1 cellular context compared by ENCODE assay signal in the genomic region with DNA sequence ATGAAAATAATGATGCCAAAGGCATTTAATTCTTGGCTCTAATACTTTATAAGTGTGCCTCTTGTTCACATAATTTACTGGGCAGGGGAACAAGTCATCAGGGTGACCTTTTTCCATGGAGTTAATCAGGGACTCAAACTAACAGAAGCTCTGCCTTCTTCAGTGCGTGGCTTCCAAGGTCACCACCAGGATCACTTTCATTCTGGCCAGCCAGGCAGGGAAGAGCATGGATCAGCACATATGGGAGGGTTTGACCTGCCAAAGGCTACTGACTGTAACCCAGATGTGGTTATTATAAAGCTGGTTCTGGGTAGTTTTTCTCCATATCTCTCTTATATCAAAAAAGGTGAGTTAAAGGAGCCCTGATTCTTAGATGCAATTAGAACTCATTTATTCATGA.
TF ChIP-seq lines count a peak whose summit lies in the region.

No MANE protein-coding gene starts in this region.

TF ChIP-seq in HepG2, 621 proteins besides CTCF, POLR2A, EP300 and RAD21 (continued from another document and continues in another):
- TF ChIP-seq FOXO1 (CRISPR knock-in tag; IDR thresholded peaks at IDR 0.05) (no peak), ELF4 (CRISPR knock-in tag; IDR thresholded peaks at IDR 0.05; ENCODE audit: borderline replicate concordance) (no peak), ZNF775 (CRISPR knock-in tag; IDR thresholded peaks at IDR 0.05; ENCODE audit: borderline replicate concordance) (no peak), MAFF (IDR thresholded peaks at IDR 0.05; ENCODE audit: low read depth, low read length) (0 out of 2 replicates have a peak, but pooled peaks have one; percentile 9), ZNF713 (CRISPR knock-in tag; IDR thresholded peaks at IDR 0.05) (no peak), SAP130 (CRISPR knock-in tag; IDR thresholded peaks at IDR 0.05; ENCODE audit: low read depth) (peak; percentile 55; the same call in 1 of the 2 replicates), POGZ (CRISPR knock-in tag; IDR thresholded peaks at IDR 0.05) (peak; percentile 46; the same call in 1 of the 2 replicates), FOXA1 (IDR thresholded peaks at IDR 0.05) (no peak), FOXA1 (CRISPR knock-in tag; IDR thresholded peaks at IDR 0.05) (no peak), ZMYM4 (CRISPR knock-in tag; IDR thresholded peaks at IDR 0.05) (peak; percentile 67), ZBTB8A (CRISPR knock-in tag; IDR thresholded peaks at IDR 0.05; ENCODE audit: borderline replicate concordance, low read depth) (no peak), ZNF724P (CRISPR knock-in tag; IDR thresholded peaks at IDR 0.05; ENCODE audit: borderline replicate concordance) (no peak), GATAD1 (CRISPR knock-in tag; IDR thresholded peaks at IDR 0.05) (no peak), ZNF12 (CRISPR knock-in tag; IDR thresholded peaks at IDR 0.05) (no peak), SOX13 (IDR thresholded peaks at IDR 0.05) (no peak), SOX13 (CRISPR knock-in tag; conservative IDR thresholded peaks at IDR 0.05 in 1 of 2, IDR thresholded peaks at IDR 0.05 in 1 of 2) (0 out of 4 replicates have a peak, but pooled peaks of 1 of the 2 experiments have one; percentile 9), ZZZ3 (CRISPR knock-in tag; IDR thresholded peaks at IDR 0.05; ENCODE audit: borderline replicate concordance) (no peak), ZNF354B (CRISPR knock-in tag; IDR thresholded peaks at IDR 0.05) (no peak), MTF1 (CRISPR knock-in tag; IDR thresholded peaks at IDR 0.05) (no peak), ZNF124 (CRISPR knock-in tag; IDR thresholded peaks at IDR 0.05) (no peak), RCOR2 (CRISPR knock-in tag; IDR thresholded peaks at IDR 0.05) (0 out of 2 replicates have a peak, but pooled peaks have one; percentile 29), MED1 (CRISPR knock-in tag; IDR thresholded peaks at IDR 0.05) (0 out of 2 replicates have a peak, but pooled peaks have one; percentile 13), ZNF44 (CRISPR knock-in tag; IDR thresholded peaks at IDR 0.05) (no peak), TMF1 (CRISPR knock-in tag; IDR thresholded peaks at IDR 0.05; ENCODE audit: low read depth) (no peak), SALL1 (CRISPR knock-in tag; IDR thresholded peaks at IDR 0.05) (peak; percentile 26; the same call in 1 of the 2 replicates), MLLT10 (CRISPR knock-in tag; IDR thresholded peaks at IDR 0.05) (no peak), MAFK (conservative IDR thresholded peaks at IDR 0.05 in 1 of 2, IDR thresholded peaks at IDR 0.05 in 1 of 2; ENCODE audit: low read length in 2 of 2) (0 out of 4 replicates have a peak, but pooled peaks of 1 of the 2 experiments have one; percentile 3), ZNF615 (CRISPR knock-in tag; IDR thresholded peaks at IDR 0.05; ENCODE audit: borderline replicate concordance) (no peak), ZC3H4 (CRISPR knock-in tag; IDR thresholded peaks at IDR 0.05; ENCODE audit: borderline replicate concordance) (no peak), ZNF430 (CRISPR knock-in tag; IDR thresholded peaks at IDR 0.05) (no peak), BHLHE40 (IDR thresholded peaks at IDR 0.05; ENCODE audit: low read length) (no peak), ZNF264 (CRISPR knock-in tag; IDR thresholded peaks at IDR 0.05) (no peak), ZSCAN12 (CRISPR knock-in tag; IDR thresholded peaks at IDR 0.05) (no peak), FOXJ3 (CRISPR knock-in tag; IDR thresholded peaks at IDR 0.05; ENCODE audit: borderline replicate concordance) (no peak), IKZF4 (CRISPR knock-in tag; IDR thresholded peaks at IDR 0.05; ENCODE audit: borderline replicate concordance, low read depth, not compliant biosample characterization) (no peak), EZH2 (conservative IDR thresholded peaks at IDR 0.05; ENCODE audit: low read depth, low read length) (no peak), KLF15 (CRISPR knock-in tag; IDR thresholded peaks at IDR 0.05; ENCODE audit: borderline replicate concordance) (no peak), ZMYM2 (CRISPR knock-in tag; IDR thresholded peaks at IDR 0.05) (no peak), NFIB (CRISPR knock-in tag; IDR thresholded peaks at IDR 0.05; ENCODE audit: borderline replicate concordance) (no peak), FOSL2 (CRISPR knock-in tag; IDR thresholded peaks at IDR 0.05) (peak; percentile 43; the same call in 1 of the 2 replicates), HNRNPK (IDR thresholded peaks at IDR 0.05; ENCODE audit: low read depth, low read length, poor library complexity, severe bottlenecking) (no peak), HMGA1 (CRISPR knock-in tag; conservative IDR thresholded peaks at IDR 0.05) (no peak), TAF1 (CRISPR knock-in tag; IDR thresholded peaks at IDR 0.05) (no peak), TBL1XR1 (IDR thresholded peaks at IDR 0.05; ENCODE audit: borderline replicate concordance, low read length, partially characterized antibody) (no peak), GATAD2A (CRISPR knock-in tag; IDR thresholded peaks at IDR 0.05) (peak; percentile 73), ZNF749 (CRISPR knock-in tag; IDR thresholded peaks at IDR 0.05; ENCODE audit: borderline replicate concordance) (no peak), NR2F1 (CRISPR knock-in tag; IDR thresholded peaks at IDR 0.05) (0 out of 4 replicates have a peak, but pooled peaks of 1 of the 2 experiments have one; percentile 27)
- TF ChIP-seq, protein P1, sequence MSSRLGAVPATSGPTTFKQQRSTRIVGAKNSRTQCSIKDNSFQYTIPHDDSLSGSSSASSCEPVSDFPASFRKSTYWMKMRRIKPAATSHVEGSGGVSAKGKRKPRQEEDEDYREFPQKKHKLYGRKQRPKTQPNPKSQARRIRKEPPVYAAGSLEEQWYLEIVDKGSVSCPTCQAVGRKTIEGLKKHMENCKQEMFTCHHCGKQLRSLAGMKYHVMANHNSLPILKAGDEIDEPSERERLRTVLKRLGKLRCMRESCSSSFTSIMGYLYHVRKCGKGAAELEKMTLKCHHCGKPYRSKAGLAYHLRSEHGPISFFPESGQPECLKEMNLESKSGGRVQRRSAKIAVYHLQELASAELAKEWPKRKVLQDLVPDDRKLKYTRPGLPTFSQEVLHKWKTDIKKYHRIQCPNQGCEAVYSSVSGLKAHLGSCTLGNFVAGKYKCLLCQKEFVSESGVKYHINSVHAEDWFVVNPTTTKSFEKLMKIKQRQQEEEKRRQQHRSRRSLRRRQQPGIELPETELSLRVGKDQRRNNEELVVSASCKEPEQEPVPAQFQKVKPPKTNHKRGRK (CRISPR knock-in tag; IDR thresholded peaks at IDR 0.05): no peak
- TF ChIP-seq, protein P2, sequence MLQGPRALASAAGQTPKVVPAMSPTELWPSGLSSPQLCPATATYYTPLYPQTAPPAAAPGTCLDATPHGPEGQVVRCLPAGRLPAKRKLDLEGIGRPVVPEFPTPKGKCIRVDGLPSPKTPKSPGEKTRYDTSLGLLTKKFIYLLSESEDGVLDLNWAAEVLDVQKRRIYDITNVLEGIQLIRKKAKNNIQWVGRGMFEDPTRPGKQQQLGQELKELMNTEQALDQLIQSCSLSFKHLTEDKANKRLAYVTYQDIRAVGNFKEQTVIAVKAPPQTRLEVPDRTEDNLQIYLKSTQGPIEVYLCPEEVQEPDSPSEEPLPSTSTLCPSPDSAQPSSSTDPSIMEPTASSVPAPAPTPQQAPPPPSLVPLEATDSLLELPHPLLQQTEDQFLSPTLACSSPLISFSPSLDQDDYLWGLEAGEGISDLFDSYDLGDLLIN (CRISPR knock-in tag; IDR thresholded peaks at IDR 0.05; ENCODE audit: borderline replicate concordance): no peak
- TF ChIP-seq, protein P3, sequence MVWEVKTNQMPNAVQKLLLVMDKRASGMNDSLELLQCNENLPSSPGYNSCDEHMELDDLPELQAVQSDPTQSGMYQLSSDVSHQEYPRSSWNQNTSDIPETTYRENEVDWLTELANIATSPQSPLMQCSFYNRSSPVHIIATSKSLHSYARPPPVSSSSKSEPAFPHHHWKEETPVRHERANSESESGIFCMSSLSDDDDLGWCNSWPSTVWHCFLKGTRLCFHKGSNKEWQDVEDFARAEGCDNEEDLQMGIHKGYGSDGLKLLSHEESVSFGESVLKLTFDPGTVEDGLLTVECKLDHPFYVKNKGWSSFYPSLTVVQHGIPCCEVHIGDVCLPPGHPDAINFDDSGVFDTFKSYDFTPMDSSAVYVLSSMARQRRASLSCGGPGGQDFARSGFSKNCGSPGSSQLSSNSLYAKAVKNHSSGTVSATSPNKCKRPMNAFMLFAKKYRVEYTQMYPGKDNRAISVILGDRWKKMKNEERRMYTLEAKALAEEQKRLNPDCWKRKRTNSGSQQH (CRISPR knock-in tag; IDR thresholded peaks at IDR 0.05; ENCODE audit: low read depth): no peak
- TF ChIP-seq, protein P4, sequence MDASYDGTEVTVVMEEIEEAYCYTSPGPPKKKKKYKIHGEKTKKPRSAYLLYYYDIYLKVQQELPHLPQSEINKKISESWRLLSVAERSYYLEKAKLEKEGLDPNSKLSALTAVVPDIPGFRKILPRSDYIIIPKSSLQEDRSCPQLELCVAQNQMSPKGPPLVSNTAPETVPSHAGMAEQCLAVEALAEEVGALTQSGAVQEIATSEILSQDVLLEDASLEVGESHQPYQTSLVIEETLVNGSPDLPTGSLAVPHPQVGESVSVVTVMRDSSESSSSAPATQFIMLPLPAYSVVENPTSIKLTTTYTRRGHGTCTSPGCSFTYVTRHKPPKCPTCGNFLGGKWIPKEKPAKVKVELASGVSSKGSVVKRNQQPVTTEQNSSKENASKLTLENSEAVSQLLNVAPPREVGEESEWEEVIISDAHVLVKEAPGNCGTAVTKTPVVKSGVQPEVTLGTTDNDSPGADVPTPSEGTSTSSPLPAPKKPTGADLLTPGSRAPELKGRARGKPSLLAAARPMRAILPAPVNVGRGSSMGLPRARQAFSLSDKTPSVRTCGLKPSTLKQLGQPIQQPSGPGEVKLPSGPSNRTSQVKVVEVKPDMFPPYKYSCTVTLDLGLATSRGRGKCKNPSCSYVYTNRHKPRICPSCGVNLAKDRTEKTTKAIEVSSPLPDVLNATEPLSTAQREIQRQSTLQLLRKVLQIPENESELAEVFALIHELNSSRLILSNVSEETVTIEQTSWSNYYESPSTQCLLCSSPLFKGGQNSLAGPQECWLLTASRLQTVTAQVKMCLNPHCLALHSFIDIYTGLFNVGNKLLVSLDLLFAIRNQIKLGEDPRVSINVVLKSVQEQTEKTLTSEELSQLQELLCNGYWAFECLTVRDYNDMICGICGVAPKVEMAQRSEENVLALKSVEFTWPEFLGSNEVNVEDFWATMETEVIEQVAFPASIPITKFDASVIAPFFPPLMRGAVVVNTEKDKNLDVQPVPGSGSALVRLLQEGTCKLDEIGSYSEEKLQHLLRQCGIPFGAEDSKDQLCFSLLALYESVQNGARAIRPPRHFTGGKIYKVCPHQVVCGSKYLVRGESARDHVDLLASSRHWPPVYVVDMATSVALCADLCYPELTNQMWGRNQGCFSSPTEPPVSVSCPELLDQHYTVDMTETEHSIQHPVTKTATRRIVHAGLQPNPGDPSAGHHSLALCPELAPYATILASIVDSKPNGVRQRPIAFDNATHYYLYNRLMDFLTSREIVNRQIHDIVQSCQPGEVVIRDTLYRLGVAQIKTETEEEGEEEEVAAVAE (CRISPR knock-in tag; IDR thresholded peaks at IDR 0.05; ENCODE audit: borderline replicate concordance): no peak
- TF ChIP-seq, protein P5, sequence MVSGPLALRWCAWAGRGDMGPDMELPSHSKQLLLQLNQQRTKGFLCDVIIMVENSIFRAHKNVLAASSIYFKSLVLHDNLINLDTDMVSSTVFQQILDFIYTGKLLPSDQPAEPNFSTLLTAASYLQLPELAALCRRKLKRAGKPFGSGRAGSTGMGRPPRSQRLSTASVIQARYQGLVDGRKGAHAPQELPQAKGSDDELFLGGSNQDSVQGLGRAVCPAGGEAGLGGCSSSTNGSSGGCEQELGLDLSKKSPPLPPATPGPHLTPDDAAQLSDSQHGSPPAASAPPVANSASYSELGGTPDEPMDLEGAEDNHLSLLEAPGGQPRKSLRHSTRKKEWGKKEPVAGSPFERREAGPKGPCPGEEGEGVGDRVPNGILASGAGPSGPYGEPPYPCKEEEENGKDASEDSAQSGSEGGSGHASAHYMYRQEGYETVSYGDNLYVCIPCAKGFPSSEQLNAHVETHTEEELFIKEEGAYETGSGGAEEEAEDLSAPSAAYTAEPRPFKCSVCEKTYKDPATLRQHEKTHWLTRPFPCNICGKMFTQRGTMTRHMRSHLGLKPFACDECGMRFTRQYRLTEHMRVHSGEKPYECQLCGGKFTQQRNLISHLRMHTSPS (CRISPR knock-in tag; IDR thresholded peaks at IDR 0.05; ENCODE audit: low read depth): no peak
- TF ChIP-seq, protein P6, sequence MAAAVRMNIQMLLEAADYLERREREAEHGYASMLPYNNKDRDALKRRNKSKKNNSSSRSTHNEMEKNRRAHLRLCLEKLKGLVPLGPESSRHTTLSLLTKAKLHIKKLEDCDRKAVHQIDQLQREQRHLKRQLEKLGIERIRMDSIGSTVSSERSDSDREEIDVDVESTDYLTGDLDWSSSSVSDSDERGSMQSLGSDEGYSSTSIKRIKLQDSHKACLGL (CRISPR knock-in tag; IDR thresholded peaks at IDR 0.05): no peak
- TF ChIP-seq, protein P7, sequence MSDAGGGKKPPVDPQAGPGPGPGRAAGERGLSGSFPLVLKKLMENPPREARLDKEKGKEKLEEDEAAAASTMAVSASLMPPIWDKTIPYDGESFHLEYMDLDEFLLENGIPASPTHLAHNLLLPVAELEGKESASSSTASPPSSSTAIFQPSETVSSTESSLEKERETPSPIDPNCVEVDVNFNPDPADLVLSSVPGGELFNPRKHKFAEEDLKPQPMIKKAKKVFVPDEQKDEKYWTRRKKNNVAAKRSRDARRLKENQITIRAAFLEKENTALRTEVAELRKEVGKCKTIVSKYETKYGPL (CRISPR knock-in tag; IDR thresholded peaks at IDR 0.05): no peak
- TF ChIP-seq, protein P8, sequence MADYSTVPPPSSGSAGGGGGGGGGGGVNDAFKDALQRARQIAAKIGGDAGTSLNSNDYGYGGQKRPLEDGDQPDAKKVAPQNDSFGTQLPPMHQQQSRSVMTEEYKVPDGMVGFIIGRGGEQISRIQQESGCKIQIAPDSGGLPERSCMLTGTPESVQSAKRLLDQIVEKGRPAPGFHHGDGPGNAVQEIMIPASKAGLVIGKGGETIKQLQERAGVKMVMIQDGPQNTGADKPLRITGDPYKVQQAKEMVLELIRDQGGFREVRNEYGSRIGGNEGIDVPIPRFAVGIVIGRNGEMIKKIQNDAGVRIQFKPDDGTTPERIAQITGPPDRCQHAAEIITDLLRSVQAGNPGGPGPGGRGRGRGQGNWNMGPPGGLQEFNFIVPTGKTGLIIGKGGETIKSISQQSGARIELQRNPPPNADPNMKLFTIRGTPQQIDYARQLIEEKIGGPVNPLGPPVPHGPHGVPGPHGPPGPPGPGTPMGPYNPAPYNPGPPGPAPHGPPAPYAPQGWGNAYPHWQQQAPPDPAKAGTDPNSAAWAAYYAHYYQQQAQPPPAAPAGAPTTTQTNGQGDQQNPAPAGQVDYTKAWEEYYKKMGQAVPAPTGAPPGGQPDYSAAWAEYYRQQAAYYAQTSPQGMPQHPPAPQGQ (CRISPR knock-in tag; IDR thresholded peaks at IDR 0.05; ENCODE audit: borderline replicate concordance): no peak
- TF ChIP-seq, protein P9, sequence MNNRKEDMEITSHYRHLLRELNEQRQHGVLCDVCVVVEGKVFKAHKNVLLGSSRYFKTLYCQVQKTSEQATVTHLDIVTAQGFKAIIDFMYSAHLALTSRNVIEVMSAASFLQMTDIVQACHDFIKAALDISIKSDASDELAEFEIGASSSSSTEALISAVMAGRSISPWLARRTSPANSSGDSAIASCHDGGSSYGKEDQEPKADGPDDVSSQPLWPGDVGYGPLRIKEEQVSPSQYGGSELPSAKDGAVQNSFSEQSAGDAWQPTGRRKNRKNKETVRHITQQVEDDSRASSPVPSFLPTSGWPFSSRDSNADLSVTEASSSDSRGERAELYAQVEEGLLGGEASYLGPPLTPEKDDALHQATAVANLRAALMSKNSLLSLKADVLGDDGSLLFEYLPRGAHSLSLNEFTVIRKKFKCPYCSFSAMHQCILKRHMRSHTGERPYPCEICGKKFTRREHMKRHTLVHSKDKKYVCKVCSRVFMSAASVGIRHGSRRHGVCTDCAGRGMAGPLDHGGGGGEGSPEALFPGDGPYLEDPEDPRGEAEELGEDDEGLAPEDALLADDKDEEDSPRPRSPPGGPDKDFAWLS (CRISPR knock-in tag; IDR thresholded peaks at IDR 0.05; ENCODE audit: borderline replicate concordance): no peak
